Comparison of ENCODE assay signal across 1 cellular context in the genomic region with DNA sequence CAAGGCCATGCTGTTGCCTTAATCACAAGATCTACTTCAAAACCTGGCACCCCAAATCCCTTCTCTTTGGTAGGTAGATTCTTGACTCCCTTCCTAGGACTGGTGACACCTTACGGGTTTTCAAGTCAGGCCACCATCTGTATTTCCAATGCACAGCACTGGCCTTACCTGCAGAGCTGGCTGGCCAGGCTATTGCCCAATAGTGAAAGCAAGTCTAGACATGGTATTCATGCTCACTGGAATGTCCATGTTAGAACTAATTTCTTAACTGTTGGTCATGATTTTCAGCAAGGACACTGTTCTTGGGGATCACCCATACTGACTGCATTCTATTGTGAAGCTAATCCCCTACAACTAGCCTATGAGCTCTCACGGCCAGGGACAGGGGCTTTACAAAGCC.
TF ChIP-seq lines count a peak whose summit lies in the region.

No MANE protein-coding gene starts in this region.

TF ChIP-seq in H1, 55 proteins besides CTCF, POLR2A, EP300 and RAD21:
- no peak for TF ChIP-seq SUZ12 (IDR thresholded peaks at IDR 0.05; ENCODE audit: low read length)
- TF ChIP-seq JUND (IDR thresholded peaks at IDR 0.05; ENCODE audit: low read length): no peak
- TF ChIP-seq HDAC2 (IDR thresholded peaks at IDR 0.05; ENCODE audit: borderline replicate concordance in 1 of 2, low read depth in 2 of 2, low read length in 2 of 2): no peak
- TF ChIP-seq MAFK (IDR thresholded peaks at IDR 0.05; ENCODE audit: low read depth, low read length): no peak
- TF ChIP-seq GABPA (IDR thresholded peaks at IDR 0.05; ENCODE audit: borderline replicate concordance, insufficient read depth, low read length): no peak
- 0 out of 2 replicates have a peak, but pooled peaks have one; percentile 8 for TF ChIP-seq CEBPB (IDR thresholded peaks at IDR 0.05; ENCODE audit: low read depth, low read length)
